In the genomic region with DNA sequence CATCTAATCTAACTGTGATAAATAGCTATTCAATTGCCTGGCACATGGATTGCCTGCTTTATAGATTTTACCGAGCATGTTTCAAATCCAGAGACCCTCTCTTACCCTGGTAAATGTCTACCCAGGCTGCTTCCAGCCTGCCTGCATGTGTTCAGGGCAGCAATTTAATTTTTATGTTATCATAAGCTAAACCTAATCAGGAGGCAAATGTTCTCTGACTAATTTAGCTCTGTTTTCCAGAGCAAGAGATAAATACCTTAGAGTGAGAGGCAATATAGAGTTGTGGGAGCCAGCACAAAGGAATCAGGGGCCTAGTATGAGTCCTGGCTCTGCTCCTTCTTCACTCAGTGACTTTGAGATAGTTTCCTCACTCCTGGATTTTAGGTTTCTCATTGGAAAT, we compare ENCODE assay signal across 13 cellular contexts. TPM values are rescaled to one million over a fixed set of nuclear protein-coding genes. Genes with fewer than 3 reads are reported as not detected.
"Had no signal": no experiment of that assay in that cellular context is flagged by ENCODE, and none has a peak within 500 bp of the region (broad histone marks: within the 10 kb centered on the region; RNA-seq: fewer than 3 reads in every experiment).

No MANE protein-coding gene starts in this region.

- H3K27me3 ChIP-seq: colonic mucosa had no signal

- H3K4me1 ChIP-seq: colonic mucosa, foreskin keratinocyte had no signal

- DNase-seq: activated CD4-positive, alpha-beta memory T cell treated with anti-CD3 and anti-CD28 coated beads, Interleukin-2, amount 10 ng/mL, durations not matched to agents 7 days and 5 days; activated CD4-positive, alpha-beta T cell treated with anti-CD3 and anti-CD28 coated beads for 48 hours; activated CD4-positive, CD25-positive, alpha-beta regulatory T cell; activated CD8-positive, alpha-beta memory T cell treated with anti-CD3 and anti-CD28 coated beads, Interleukin-2, amount 10 ng/mL, durations not matched to agents 7 days and 5 days; activated naive CD8-positive, alpha-beta T cell treated with anti-CD3 and anti-CD28 coated beads, Interleukin-2, amount 10 ng/mL, durations not matched to agents 7 days and 5 days; colonic mucosa; foreskin keratinocyte; glutamatergic neuron; occipital lobe; retina; stimulated activated CD4-positive, alpha-beta T cell treated with anti-CD3 and anti-CD28 coated beads, Interleukin-2, amount 100 ng/mL, for 24 hours; stimulated activated naive CD8-positive, alpha-beta T cell treated with anti-CD3 and anti-CD28 coated beads, Interleukin-15, Interleukin-2, amounts not matched to agents 100 U/mL and 50 U/mL, for 24 hours; T-helper 9 cell had no signal

- H3K4me3 ChIP-seq: colonic mucosa had no signal

- H3K36me3 ChIP-seq: colonic mucosa had no signal

- H3K27ac ChIP-seq: colonic mucosa, foreskin keratinocyte had no signal

- ATAC-seq: activated CD8-positive, alpha-beta memory T cell treated with anti-CD3 and anti-CD28 coated beads, Interleukin-2, amount 10 ng/mL, durations not matched to agents 7 days and 5 days; stimulated activated naive CD8-positive, alpha-beta T cell treated with anti-CD3 and anti-CD28 coated beads, Interleukin-15, Interleukin-2, amounts not matched to agents 100 U/mL and 50 U/mL, for 24 hours had no signal

- H3K9me3 ChIP-seq: colonic mucosa had no signal

RNA-seq across cellular contexts. Expression of a gene that starts 37.7 kb away (rescaled TPM):
- total RNA-seq: activated CD4-positive, alpha-beta memory T cell treated with anti-CD3 and anti-CD28 coated beads, Interleukin-2, amount 10 ng/mL, durations not matched to agents 7 days and 5 days; activated naive CD8-positive, alpha-beta T cell treated with anti-CD3 and anti-CD28 coated beads, Interleukin-2, amount 10 ng/mL, durations not matched to agents 7 days and 5 days had no signal
